ENCODE assay signal across 1 cellular context in genomic region chr2:216057688-216058193, GRCh38.
TF ChIP-seq lines count a peak whose summit lies in the region.

No MANE protein-coding gene starts in this region.

TF ChIP-seq in endothelial cell of umbilical vein, 7 proteins besides CTCF, POLR2A, EP300 and RAD21 (continued from another document):
- no peak for TF ChIP-seq EZH2 (IDR thresholded peaks at IDR 0.05; ENCODE audit: borderline replicate concordance, low read depth, low read length, severe bottlenecking)
- no peak for TF ChIP-seq POLR2AphosphoS5 (IDR thresholded peaks at IDR 0.05; ENCODE audit: insufficient read depth, low read depth, low read length)
- no peak for TF ChIP-seq MYC (IDR thresholded peaks at IDR 0.05; ENCODE audit: low read depth, low read length)
- TF ChIP-seq MAX (IDR thresholded peaks at IDR 0.05; ENCODE audit: insufficient read depth, insufficient read length), result no peak
- no peak for TF ChIP-seq JUN (IDR thresholded peaks at IDR 0.05; ENCODE audit: borderline replicate concordance, insufficient read depth, insufficient read length, low read depth)
- no peak for TF ChIP-seq GATA2 (IDR thresholded peaks at IDR 0.05; ENCODE audit: insufficient read depth, insufficient read length, low read depth, low read length)
